9 cellular contexts compared by ENCODE assay signal in the genomic region with DNA sequence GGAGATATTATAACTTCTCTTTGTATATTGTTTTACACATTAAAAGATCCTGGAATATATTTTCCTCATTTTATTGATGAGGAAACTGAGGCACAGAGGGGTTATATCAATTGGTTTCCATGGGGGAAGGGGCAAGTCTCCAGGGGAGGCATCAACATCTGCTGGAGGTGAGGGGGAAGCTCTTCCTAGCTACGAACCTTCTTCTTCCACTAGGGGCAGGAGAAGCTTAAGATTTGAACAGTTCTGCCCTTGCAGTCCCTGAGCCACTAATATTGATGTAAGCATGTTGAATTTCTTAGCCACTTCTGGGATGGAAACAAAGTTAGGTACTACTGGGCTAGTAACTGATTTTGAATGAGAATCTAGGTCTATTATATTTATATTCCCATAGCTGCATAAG.
DNase-seq lines count a peak whose midpoint lies in the region; ATAC-seq, FAIRE-seq and TF ChIP-seq lines count a peak whose summit lies in the region.
"Had no signal": no experiment of that assay in that cellular context is flagged by ENCODE, and none has a peak within 500 bp of the region (broad histone marks: within the 10 kb centered on the region; RNA-seq: fewer than 3 reads in every experiment).

No MANE protein-coding gene starts in this region.

- no peak for FAIRE-seq in GM12878 (lab: Jason Lieb, UNC)

- H3K4me3 Mint-ChIP-seq in MCF 10A (ENCODE audit: unreplicated experiment), result no peak overlapping the region
- H3K4me3 Mint-ChIP-seq in stimulated activated naive CD8-positive, alpha-beta T cell treated with anti-CD3 and anti-CD28 coated beads, Interleukin-15, amount 100 ng/mL, for 72 hours, result no peak overlapping the region

- no peaks in the 10 kb centered on the region for H3K9me3 ChIP-seq in breast epithelium
- H3K9me3 ChIP-seq in GM12878 (replicated peaks; ENCODE audit: control insufficient read depth, insufficient read depth, low read length), result no peaks in the 10 kb centered on the region
- H3K9me3 ChIP-seq in smooth muscle cell (replicated peaks; ENCODE audit: low read depth), result no peaks in the 10 kb centered on the region

- H3K36me3 Mint-ChIP-seq in MCF 10A (ENCODE audit: insufficient read depth, unreplicated experiment), result no peaks in the 10 kb centered on the region

- H4K20me1 ChIP-seq in GM12878 (ENCODE audit: control insufficient read depth, insufficient read depth) (no peaks in the 10 kb centered on the region), smooth muscle cell (ENCODE audit: low read depth) (no peaks in the 10 kb centered on the region)

- no peak overlapping the region for H3K9ac ChIP-seq in GM12878 (ENCODE audit: control insufficient read depth, insufficient read depth, low read length)
- H3K9ac ChIP-seq in smooth muscle cell (ENCODE audit: low read depth), result no peak overlapping the region

- H3K4me2 ChIP-seq in GM12878 (ENCODE audit: control insufficient read depth, insufficient read depth) (no peak overlapping the region), smooth muscle cell (no peak overlapping the region)

- BruUV-seq in MCF 10A (replicated peaks; lab: Mats Ljungman, UMichigan) (no TSS peak), GM12878 (replicated peaks; lab: Mats Ljungman, UMichigan) (no TSS peak)

- TF ChIP-seq CTCF in MCF 10A (IDR thresholded peaks at IDR 0.05; ENCODE audit: unreplicated experiment) (peak; percentile 28), breast epithelium (IDR thresholded peaks at IDR 0.05) (no peak), GM12878 (IDR thresholded peaks at IDR 0.05 in 2 of 3, conservative IDR thresholded peaks at IDR 0.05 in 1 of 3; ENCODE audit: control insufficient read depth in 2 of 3, extremely low read depth in 1 of 3, insufficient read depth in 1 of 3, low read depth in 3 of 3, low read length in 3 of 3) (peak; percentile 38 to 58 (median 54); a peak in 5 of 6 replicates), smooth muscle cell (IDR thresholded peaks at IDR 0.05; ENCODE audit: borderline replicate concordance, insufficient read depth, poor library complexity, severe bottlenecking) (peak; percentile 29)

- RAD21 ChIA-PET in GM12878 (lab: Charles Lee; ENCODE audit: unreplicated experiment), result interaction anchor here (0.7 to 1.8 kb wide), 10 partner anchors 21 to 1182 kb away, joined by 3 to 7 read pairs (median 3); no protein-coding TSS in a partner anchor

- H3K4me3 ChIP-seq in breast epithelium, result no peak overlapping the region
- no peak overlapping the region for H3K4me3 ChIP-seq in GM12878
- no peak overlapping the region for H3K4me3 ChIP-seq in smooth muscle cell

- no peak overlapping the region for H3K27ac ChIP-seq in breast epithelium
- no peak overlapping the region for H3K27ac ChIP-seq in GM12878 (ENCODE audit: control insufficient read depth, insufficient read depth)
- no peak overlapping the region for H3K27ac ChIP-seq in smooth muscle cell (ENCODE audit: low read depth)

- TF ChIP-seq EP300 in GM12878 (IDR thresholded peaks at IDR 0.05; ENCODE audit: borderline replicate concordance in 1 of 2, control insufficient read depth in 1 of 2, low read depth in 2 of 2, low read length in 2 of 2), result no peak

- H3F3A ChIP-seq in smooth muscle cell (ENCODE audit: low read depth), result no peaks in the 10 kb centered on the region

- H3K79me2 ChIP-seq in GM12878 (ENCODE audit: control insufficient read depth, insufficient read depth, low read length), result no peaks in the 10 kb centered on the region
- H3K79me2 ChIP-seq in smooth muscle cell (ENCODE audit: low read depth), result no peaks in the 10 kb centered on the region

- no peaks in the 10 kb centered on the region for H3K27me3 ChIP-seq in breast epithelium
- 0 out of 4 replicates have a peak, but pooled peaks cover 0 to 2% of the 10 kb centered on the region in 2 experiments for H3K27me3 ChIP-seq in GM12878 (replicated peaks in 1 of 2; ENCODE audit: control insufficient read depth in 2 of 2, insufficient read depth in 2 of 2, low read length in 1 of 2)
- H3K27me3 ChIP-seq in smooth muscle cell (ENCODE audit: low read depth), result no peaks in the 10 kb centered on the region

- H3K36me3 ChIP-seq in breast epithelium (no peaks in the 10 kb centered on the region), GM12878 (ENCODE audit: control insufficient read depth in 2 of 2, insufficient read depth in 2 of 2, low read length in 1 of 2) (no peaks in the 10 kb centered on the region), smooth muscle cell (ENCODE audit: low read depth) (no peaks in the 10 kb centered on the region)

- CTCF ChIA-PET in MCF 10A (lab: Yijun Ruan, JAX), result interaction anchor here (0.5 to 2.4 kb wide), 22 partner anchors 9 to 706 kb away, joined by 3 to 26 read pairs (median 4); no protein-coding TSS in a partner anchor
- CTCF ChIA-PET in GM12878 (lab: Yijun Ruan, JAX), result interaction anchor here (0.6 to 2.2 kb wide), 21 partner anchors 10 to 622 kb away, joined by 3 to 15 read pairs (median 3); no protein-coding TSS in a partner anchor

- SMC1A ChIA-PET in GM12878 (lab: Charles Lee; ENCODE audit: uncharacterized antibody, unreplicated experiment), result interaction anchor here (0.5 to 1.7 kb wide), 11 partner anchors 16 to 619 kb away, joined by 3 to 8 read pairs (median 3); no protein-coding TSS in a partner anchor

- no peak overlapping the region for H2AFZ ChIP-seq in GM12878 (ENCODE audit: control insufficient read depth, low read depth, low read length)
- H2AFZ ChIP-seq in smooth muscle cell (ENCODE audit: low read depth), result no peak overlapping the region

- ATAC-seq in HG03520 (IDR thresholded peaks at IDR 0.05; ENCODE audit: unreplicated experiment) (peak; percentile 69), GM12878 (peak; percentile 88), HG03432 (IDR thresholded peaks at IDR 0.05; ENCODE audit: unreplicated experiment) (no peak)
- no peak for ATAC-seq in stimulated activated naive CD8-positive, alpha-beta T cell treated with anti-CD3 and anti-CD28 coated beads, Interleukin-15, amount 100 ng/mL, for 72 hours

- TF ChIP-seq RAD21 in GM12878 (IDR thresholded peaks at IDR 0.05; ENCODE audit: insufficient read depth, low read depth, low read length), result peak; percentile 59

- no peaks in the 10 kb centered on the region for H3K9me3 Mint-ChIP-seq in MCF 10A (ENCODE audit: unreplicated experiment)
- H3K9me3 Mint-ChIP-seq in stimulated activated naive CD8-positive, alpha-beta T cell treated with anti-CD3 and anti-CD28 coated beads, Interleukin-15, amount 100 ng/mL, for 72 hours, result peaks cover 0 to 4% of the 10 kb centered on the region in 2 donors

- WGBS in GM12878 (ENCODE audit: insufficient coverage, insufficient replicate concordance, low lambda C conversion rate, missing lambda C conversion rate), result 0% methylated on average over 1 of the region's 1 CpG
- WGBS in smooth muscle cell (ENCODE audit: low lambda C conversion rate), result 30% methylated on average over 1 of the region's 1 CpG

- H3K27ac Mint-ChIP-seq in MCF 10A (ENCODE audit: low read depth, unreplicated experiment), result no peak overlapping the region
- no peak overlapping the region for H3K27ac Mint-ChIP-seq in stimulated activated naive CD8-positive, alpha-beta T cell treated with anti-CD3 and anti-CD28 coated beads, Interleukin-15, amount 100 ng/mL, for 72 hours

- no peaks in the 10 kb centered on the region for H3K4me1 Mint-ChIP-seq in MCF 10A (ENCODE audit: insufficient read depth, unreplicated experiment)
- H3K4me1 Mint-ChIP-seq in stimulated activated naive CD8-positive, alpha-beta T cell treated with anti-CD3 and anti-CD28 coated beads, Interleukin-15, amount 100 ng/mL, for 72 hours, result no peaks in the 10 kb centered on the region

- no peak for TF ChIP-seq POLR2A in breast epithelium (IDR thresholded peaks at IDR 0.05)
- TF ChIP-seq POLR2A in GM12878 (IDR thresholded peaks at IDR 0.05; ENCODE audit: low read depth, low read length), result no peak

- H3K27me3 Mint-ChIP-seq in MCF 10A (ENCODE audit: insufficient read depth, unreplicated experiment), result peaks cover 12% of the 10 kb centered on the region
- H3K27me3 Mint-ChIP-seq in stimulated activated naive CD8-positive, alpha-beta T cell treated with anti-CD3 and anti-CD28 coated beads, Interleukin-15, amount 100 ng/mL, for 72 hours, result no peaks in the 10 kb centered on the region

- intact Hi-C loops in MCF 10A (cut with micrococcal nuclease), result loop anchor here (2.0 kb wide), 2 partner anchors 193 to 385 kb away; no protein-coding TSS in a partner anchor
- intact Hi-C loops in breast epithelium (cut with DNase I; ENCODE audit: low total_unique reads), result no loop called here
- intact Hi-C loops in GM12878 (cut with micrococcal nuclease; ENCODE audit: unreplicated experiment), result loop anchor here (2.0 to 10.0 kb wide), 4 partner anchors 201 to 701 kb away; no protein-coding TSS in a partner anchor

- peak; percentile 35 for DNase-seq in MCF 10A (ENCODE audit: unreplicated experiment)
- no peak for DNase-seq in breast epithelium (ENCODE audit: low spot score in 2 of 2)
- DNase-seq in GM12878 (ENCODE audit: low read depth, low spot score), result no peak
- no peak for DNase-seq in smooth muscle cell (lab: John Stamatoyannopoulos, UW; ENCODE audit: unreplicated experiment)
- DNase-seq in stimulated activated naive CD8-positive, alpha-beta T cell treated with anti-CD3 and anti-CD28 coated beads, Interleukin-15, amount 100 ng/mL, for 72 hours, result no peak
- DNase-seq in NOMO-1 treated with DMSO at 0.1 percent for 48 hours (lab: John Stamatoyannopoulos, UW; ENCODE audit: unreplicated experiment), result no peak
- DNase-seq: NCI-H510A treated with DMSO at 0.1 percent for 48 hours had no signal

- H3K4me1 ChIP-seq in breast epithelium (no peaks in the 10 kb centered on the region), GM12878 (ENCODE audit: control insufficient read depth, insufficient read depth, low read length) (no peaks in the 10 kb centered on the region), smooth muscle cell (ENCODE audit: low read depth) (peaks cover 5% of the 10 kb centered on the region)

- in situ Hi-C loops in GM12878 (cut with MboI), result loop anchor here (5.0 kb wide), 2 partner anchors 203 to 592 kb away; no protein-coding TSS in a partner anchor

- POLR2A ChIA-PET in MCF 10A (lab: Yijun Ruan, JAX) (interaction anchor here (0.5 kb wide), 2 partner anchors 359 to 454 kb away, joined by 3 read pairs; no protein-coding TSS in a partner anchor), GM12878 (lab: Charles Lee) (no interaction called here)

TF ChIP-seq in GM12878, 131 proteins besides CTCF, POLR2A, EP300 and RAD21 (continues in another document):
- TF ChIP-seq SRF (IDR thresholded peaks at IDR 0.05; ENCODE audit: low read depth in 2 of 2, low read length in 2 of 2) (no peak), CHD1 (IDR thresholded peaks at IDR 0.05; ENCODE audit: low read depth, low read length) (no peak), SMC3 (IDR thresholded peaks at IDR 0.05; ENCODE audit: borderline replicate concordance, low read length) (peak; percentile 19; the same call in 1 of the 2 replicates)

Comparison
In these comparisons a context has a peak if more than half of its experiments do, and no peak if none do; other contexts are left out.
1. CTCF ChIP-seq: peak in MCF 10A (single experiment), GM12878 (3 of 3) and smooth muscle cell (single experiment); none in breast epithelium (0 of 3).
2. ATAC-seq: peak in HG03520 (single experiment) and GM12878 (single experiment); none in HG03432 (single experiment) and stimulated activated naive CD8-positive, alpha-beta T cell treated with anti-CD3 and anti-CD28 coated beads, Interleukin-15, amount 100 ng/mL, for 72 hours (single experiment).